Comparison of ENCODE assay signal across 18 cellular contexts in genomic region chr9:129363216-129363873, GRCh38.
"Had no signal": no experiment of that assay in that cellular context is flagged by ENCODE, and none has a peak within 500 bp of the region (broad histone marks: within the 10 kb centered on the region; RNA-seq: fewer than 3 reads in every experiment).

No MANE protein-coding gene starts in this region.

- H2AFZ ChIP-seq: hepatocyte had no signal

- H3K9me3 ChIP-seq: prostate gland, transverse colon had no signal

- ATAC-seq: activated naive CD4-positive, alpha-beta T cell treated with anti-CD3 and anti-CD28 coated beads, Interleukin-2, amount 50 U/mL, for 72 hours; right cardiac atrium had no signal

- H3K36me3 ChIP-seq: prostate gland, transverse colon had no signal

- H3K4me3 ChIP-seq: dorsolateral prefrontal cortex, hepatocyte, prostate gland, transverse colon had no signal

- H3K27me3 ChIP-seq: dorsolateral prefrontal cortex, hepatocyte, transverse colon had no signal

- H3K4me2 ChIP-seq: hepatocyte had no signal

- H3K27ac ChIP-seq: dorsolateral prefrontal cortex, hepatocyte, prostate gland, transverse colon had no signal

- DNase-seq: activated CD4-positive, alpha-beta memory T cell treated with anti-CD3 and anti-CD28 coated beads for 36 hours; activated gamma-delta T cell treated with Interleukin-2 at 50 U/mL for 16 hours; activated T-cell treated with anti-CD3 and anti-CD28 coated beads for 4 hours; amniotic stem cell; caudate nucleus; dorsolateral prefrontal cortex; foreskin fibroblast; occipital lobe; right cardiac atrium; small intestine; stimulated activated CD4-positive, alpha-beta T cell treated with anti-CD3 and anti-CD28 coated beads, Interleukin-15, amount 100 ng/mL, for 24 hours; stimulated activated CD4-positive, alpha-beta T cell treated with anti-CD3 and anti-CD28 coated beads, Interleukin-2, amount 100 ng/mL, for 48 hours; transverse colon had no signal

- H3K79me2 ChIP-seq: hepatocyte had no signal

- FAIRE-seq: colon, keratinocyte, small intestine had no signal

- H3K4me1 ChIP-seq: prostate gland, transverse colon had no signal
